21 cellular contexts compared by ENCODE assay signal in the genomic region with DNA sequence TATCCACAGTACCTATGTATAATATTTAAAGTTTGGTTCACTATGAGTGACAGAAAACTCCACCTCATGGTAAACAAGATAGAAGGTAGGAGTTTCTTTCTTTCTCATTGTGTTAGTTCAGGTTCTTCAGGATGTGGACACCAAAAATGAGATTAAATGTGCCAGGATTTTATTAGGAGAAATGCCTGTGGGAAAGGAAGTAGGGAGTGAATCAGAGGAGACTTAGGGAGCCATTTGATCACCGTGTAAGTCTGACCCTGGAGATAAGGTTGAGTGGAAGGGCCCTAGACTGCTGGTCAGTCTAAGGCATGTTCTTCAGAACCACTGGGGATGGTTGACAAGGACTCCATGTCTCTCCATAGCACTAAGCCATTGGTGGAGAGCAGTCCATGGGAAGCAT.
"Had no signal": no experiment of that assay in that cellular context is flagged by ENCODE, and none has a peak within 500 bp of the region (broad histone marks: within the 10 kb centered on the region; RNA-seq: fewer than 3 reads in every experiment).

No MANE protein-coding gene starts in this region.

- H3K4me3 ChIP-seq: breast epithelium had no signal

- H3K9me3 ChIP-seq: breast epithelium had no signal

- H3K4me1 ChIP-seq: breast epithelium had no signal

- FAIRE-seq: RCC 7860 had no signal

- H3K27me3 ChIP-seq: breast epithelium had no signal

- DNase-seq: activated B cell treated with CpG ODN at 0.5 μM for 24 hours; activated CD4-positive, alpha-beta T cell treated with anti-CD3 and anti-CD28 coated beads for 1 hour; activated CD4-positive, alpha-beta T cell treated with anti-CD3 and anti-CD28 coated beads, Interleukin-2, amount 10 ng/mL, durations not matched to agents 24 days and 14 days; activated CD4-positive, alpha-beta T cell treated with anti-CD3 and anti-CD28 coated beads, Interleukin-2, amount 50 U/mL, for 48 hours; activated CD8-positive, alpha-beta memory T cell treated with anti-CD3 and anti-CD28 coated beads, Interleukin-2, amount 10 ng/mL, durations not matched to agents 7 days and 5 days; activated gamma-delta T cell; activated naive CD4-positive, alpha-beta T cell treated with anti-CD3 and anti-CD28 coated beads for 36 hours; activated T-cell treated with anti-CD3 and anti-CD28 coated beads, Interleukin-2, amount 50 U/mL, for 24 hours; caudate nucleus; Kasumi-1; KBM-7; NCI-H1092; NCI-H1417; NCI-H2029; NCI-H2107; NCI-H510A treated with DMSO at 0.1 percent for 48 hours; NCI-H69; SHP77; T-helper 9 cell had no signal

- ATAC-seq: activated CD8-positive, alpha-beta memory T cell treated with anti-CD3 and anti-CD28 coated beads, Interleukin-2, amount 10 ng/mL, durations not matched to agents 7 days and 5 days had no signal

- H3K27ac ChIP-seq: breast epithelium had no signal

- H3K36me3 ChIP-seq: breast epithelium had no signal
